In genomic region chr2:19775838-19776237, GRCh38 we compare ENCODE assay signal across 20 cellular contexts.
"Had no signal": no experiment of that assay in that cellular context is flagged by ENCODE, and none has a peak within 500 bp of the region (broad histone marks: within the 10 kb centered on the region; RNA-seq: fewer than 3 reads in every experiment).

No MANE protein-coding gene starts in this region.

- H3K4me1 ChIP-seq: esophagus squamous epithelium, lower lobe of right lung, suprapubic skin, upper lobe of left lung had no signal

- H3K36me3 ChIP-seq: brain microvascular endothelial cell, esophagus squamous epithelium, lower lobe of right lung, neutrophil, suprapubic skin, upper lobe of left lung had no signal

- H3K4me3 Mint-ChIP-seq: activated CD8-positive, alpha-beta memory T cell treated with anti-CD3 and anti-CD28 coated beads, Interleukin-2, amount 10 ng/mL, durations not matched to agents 7 days and 5 days; activated naive CD4-positive, alpha-beta T cell treated with anti-CD3 and anti-CD28 coated beads, Interleukin-2, amount 50 U/mL, for 24 hours; activated T-cell treated with anti-CD3 and anti-CD28 coated beads, Interleukin-2, amount 50 U/mL, for 24 hours; naive B cell had no signal

- H3K4me3 ChIP-seq: dorsolateral prefrontal cortex, esophagus squamous epithelium, lower lobe of right lung, suprapubic skin, upper lobe of left lung had no signal

- H3K27ac Mint-ChIP-seq: activated CD8-positive, alpha-beta memory T cell treated with anti-CD3 and anti-CD28 coated beads, Interleukin-2, amount 10 ng/mL, durations not matched to agents 7 days and 5 days; activated naive CD4-positive, alpha-beta T cell treated with anti-CD3 and anti-CD28 coated beads, Interleukin-2, amount 50 U/mL, for 24 hours; activated T-cell treated with anti-CD3 and anti-CD28 coated beads, Interleukin-2, amount 50 U/mL, for 24 hours had no signal

- H3K27ac ChIP-seq: brain microvascular endothelial cell, dorsolateral prefrontal cortex, esophagus squamous epithelium, lower lobe of right lung, neutrophil, suprapubic skin, upper lobe of left lung had no signal

- H3K4me1 Mint-ChIP-seq: activated CD8-positive, alpha-beta memory T cell treated with anti-CD3 and anti-CD28 coated beads, Interleukin-2, amount 10 ng/mL, durations not matched to agents 7 days and 5 days; activated naive CD4-positive, alpha-beta T cell treated with anti-CD3 and anti-CD28 coated beads, Interleukin-2, amount 50 U/mL, for 24 hours; naive B cell had no signal

- DNase-seq: activated CD4-positive, alpha-beta T cell treated with anti-CD3 and anti-CD28 coated beads, Interleukin-2, amount 50 U/mL, for 48 hours; activated CD8-positive, alpha-beta memory T cell treated with anti-CD3 and anti-CD28 coated beads, Interleukin-2, amount 10 ng/mL, durations not matched to agents 7 days and 5 days; activated effector memory CD4-positive, alpha-beta T cell treated with Interleukin-2 at 50 U/mL for 16 hours; activated T-cell treated with anti-CD3 and anti-CD28 coated beads, Interleukin-2, amount 50 U/mL, for 24 hours; amygdala; brain microvascular endothelial cell; dorsolateral prefrontal cortex; esophagus squamous epithelium; hippocampal formation; lower lobe of right lung; naive B cell; stimulated activated CD4-positive, alpha-beta T cell treated with anti-CD3 and anti-CD28 coated beads, Interleukin-2, amount 100 ng/mL, for 24 hours; stimulated activated naive CD4-positive, alpha-beta T cell treated with Interleukin-2 at 50 U/mL for 16 hours; T-helper 2 cell; upper lobe of left lung had no signal

- H3K36me3 Mint-ChIP-seq: activated CD8-positive, alpha-beta memory T cell treated with anti-CD3 and anti-CD28 coated beads, Interleukin-2, amount 10 ng/mL, durations not matched to agents 7 days and 5 days; activated naive CD4-positive, alpha-beta T cell treated with anti-CD3 and anti-CD28 coated beads, Interleukin-2, amount 50 U/mL, for 24 hours; naive B cell had no signal

- H3K9me3 Mint-ChIP-seq: activated naive CD4-positive, alpha-beta T cell treated with anti-CD3 and anti-CD28 coated beads, Interleukin-2, amount 50 U/mL, for 24 hours; activated T-cell treated with anti-CD3 and anti-CD28 coated beads, Interleukin-2, amount 50 U/mL, for 24 hours had no signal

- H3K27me3 ChIP-seq: brain microvascular endothelial cell, esophagus squamous epithelium, neutrophil, upper lobe of left lung had no signal

- ATAC-seq: activated CD4-positive, CD25-positive, alpha-beta regulatory T cell treated with anti-CD3 and anti-CD28 coated beads, Interleukin-2, amount 50 U/mL, for 24 hours; activated CD8-positive, alpha-beta memory T cell treated with anti-CD3 and anti-CD28 coated beads, Interleukin-2, amount 10 ng/mL, durations not matched to agents 7 days and 5 days; lower lobe of right lung; sciatic nerve had no signal

- H3K9me3 ChIP-seq: esophagus squamous epithelium, lower lobe of right lung, neutrophil, suprapubic skin, upper lobe of left lung had no signal
